ENCODE assay signal across 8 cellular contexts in the genomic region with DNA sequence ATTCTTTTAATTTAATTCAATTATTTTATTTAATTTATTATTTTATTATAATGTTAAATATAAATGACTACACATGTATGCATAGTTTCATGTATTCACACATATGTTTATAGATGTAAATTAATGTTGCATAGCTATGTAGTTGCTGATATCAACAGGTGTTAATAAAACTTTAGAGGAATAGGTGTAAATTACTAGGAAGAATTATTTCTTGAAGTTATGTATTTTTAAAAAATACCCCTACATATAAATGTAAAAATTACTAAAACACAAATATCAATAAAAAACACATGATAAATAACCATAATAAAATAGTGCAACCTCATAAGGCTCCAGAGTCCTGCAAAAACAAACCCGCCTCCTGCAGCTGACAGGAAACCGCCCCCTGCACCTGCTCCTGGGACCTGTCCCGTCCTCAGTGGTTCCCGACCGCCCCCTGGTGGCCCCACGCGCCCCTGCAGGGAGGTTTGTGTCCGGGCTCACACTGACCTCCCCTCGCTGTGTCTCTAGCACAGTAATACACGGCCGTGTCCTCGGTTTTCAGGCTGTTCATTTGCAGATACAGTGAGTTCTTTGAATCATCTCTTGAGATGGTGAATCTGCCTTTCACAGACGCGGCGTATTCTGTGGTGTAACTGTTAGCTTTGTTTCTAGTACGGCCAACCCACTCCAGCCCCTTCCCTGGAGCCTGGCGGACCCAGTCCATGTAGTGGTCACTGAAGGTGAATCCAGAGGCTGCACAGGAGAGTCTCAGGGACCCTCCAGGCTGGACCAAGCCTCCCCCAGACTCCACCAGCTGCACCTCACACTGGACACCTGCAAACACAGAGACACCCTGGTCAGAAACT.
DNase-seq lines count a peak whose midpoint lies in the region; ATAC-seq, FAIRE-seq and TF ChIP-seq lines count a peak whose summit lies in the region.

No MANE protein-coding gene starts in this region.

- peaks cover 0 to 2% (median 0%) of the 10 kb centered on the region in 3 donors for H3K27me3 Mint-ChIP-seq in CD14-positive monocyte (ENCODE audit: low read depth in 3 of 3)

- FAIRE-seq in frontal cortex (lab: Jason Lieb, UNC) = peak; percentile 87

- H3K4me3 ChIP-seq in HEK293 (ENCODE audit: low read depth, low read length) = no peak overlapping the region

- no peak overlapping the region for H3K27ac ChIP-seq in HEK293 (ENCODE audit: extremely low read depth, low read depth, low read length)

- CTCF ChIA-PET in HEK293 (lab: Yijun Ruan, JAX) = interaction anchor here (0.6 to 6.3 kb wide), 40 partner anchors 9 to 1915 kb away, joined by 3 to 50 read pairs (median 4); no protein-coding TSS in a partner anchor

- POLR2A ChIA-PET in HEK293 (lab: Yijun Ruan, JAX) = no interaction called here

- intact Hi-C loops in CD14-positive monocyte (cut with micrococcal nuclease) = no loop called here

- peaks cover 13% of the 10 kb centered on the region for H3K4me1 Mint-ChIP-seq in CD14-positive monocyte

- no peaks in the 10 kb centered on the region for H3K36me3 Mint-ChIP-seq in CD14-positive monocyte

- H3K36me3 ChIP-seq in HEK293 (ENCODE audit: control insufficient read depth in 2 of 2, insufficient read depth in 1 of 2, low read length in 2 of 2) = no peaks in the 10 kb centered on the region

- no peak overlapping the region for H3K27ac Mint-ChIP-seq in CD14-positive monocyte

- no peaks in the 10 kb centered on the region for H3K9me3 Mint-ChIP-seq in CD14-positive monocyte

- DNase-seq in CD14-positive monocyte (ENCODE audit: low spot score) = peak; percentile 63
- peak; percentile 80 for DNase-seq in NCI-H774 (lab: John Stamatoyannopoulos, UW)
- DNase-seq in activated CD8-positive, alpha-beta memory T cell treated with anti-CD3 and anti-CD28 coated beads, Interleukin-2, amount 50 U/mL, for 1 hour (ENCODE audit: extremely low read depth) = peak; percentile 18
- no peak for DNase-seq in frontal cortex (ENCODE audit: low spot score in 2 of 2)
- peak; percentile 88 for DNase-seq in stimulated activated CD4-positive, alpha-beta T cell treated with anti-CD3 and anti-CD28 coated beads, Interleukin-15, amount 100 ng/mL, for 24 hours
- no peak for DNase-seq in hippocampal formation (lab: John Stamatoyannopoulos, UW)

- H3K4me1 ChIP-seq in HEK293 (ENCODE audit: control insufficient read depth, insufficient read depth, low read length) = no peaks in the 10 kb centered on the region

- H3K9me3 ChIP-seq in HEK293 (ENCODE audit: control insufficient read depth, insufficient read depth, low read depth, low read length) = no peaks in the 10 kb centered on the region; the same call in 1 of the 2 replicates

- ATAC-seq in GM21447 (IDR thresholded peaks at IDR 0.05; ENCODE audit: unreplicated experiment) = no peak

- H3K4me3 Mint-ChIP-seq in CD14-positive monocyte = no peak overlapping the region

- peak; percentile 95 for TF ChIP-seq CTCF in CD14-positive monocyte (IDR thresholded peaks at IDR 0.05)
- peak; percentile 79 for TF ChIP-seq CTCF in HEK293 (tag by site-specific recombination; IDR thresholded peaks at IDR 0.05)

TF ChIP-seq in HEK293, 187 proteins besides CTCF, POLR2A, EP300 and RAD21 (continues in another document):
- TF ChIP-seq, protein P1, sequence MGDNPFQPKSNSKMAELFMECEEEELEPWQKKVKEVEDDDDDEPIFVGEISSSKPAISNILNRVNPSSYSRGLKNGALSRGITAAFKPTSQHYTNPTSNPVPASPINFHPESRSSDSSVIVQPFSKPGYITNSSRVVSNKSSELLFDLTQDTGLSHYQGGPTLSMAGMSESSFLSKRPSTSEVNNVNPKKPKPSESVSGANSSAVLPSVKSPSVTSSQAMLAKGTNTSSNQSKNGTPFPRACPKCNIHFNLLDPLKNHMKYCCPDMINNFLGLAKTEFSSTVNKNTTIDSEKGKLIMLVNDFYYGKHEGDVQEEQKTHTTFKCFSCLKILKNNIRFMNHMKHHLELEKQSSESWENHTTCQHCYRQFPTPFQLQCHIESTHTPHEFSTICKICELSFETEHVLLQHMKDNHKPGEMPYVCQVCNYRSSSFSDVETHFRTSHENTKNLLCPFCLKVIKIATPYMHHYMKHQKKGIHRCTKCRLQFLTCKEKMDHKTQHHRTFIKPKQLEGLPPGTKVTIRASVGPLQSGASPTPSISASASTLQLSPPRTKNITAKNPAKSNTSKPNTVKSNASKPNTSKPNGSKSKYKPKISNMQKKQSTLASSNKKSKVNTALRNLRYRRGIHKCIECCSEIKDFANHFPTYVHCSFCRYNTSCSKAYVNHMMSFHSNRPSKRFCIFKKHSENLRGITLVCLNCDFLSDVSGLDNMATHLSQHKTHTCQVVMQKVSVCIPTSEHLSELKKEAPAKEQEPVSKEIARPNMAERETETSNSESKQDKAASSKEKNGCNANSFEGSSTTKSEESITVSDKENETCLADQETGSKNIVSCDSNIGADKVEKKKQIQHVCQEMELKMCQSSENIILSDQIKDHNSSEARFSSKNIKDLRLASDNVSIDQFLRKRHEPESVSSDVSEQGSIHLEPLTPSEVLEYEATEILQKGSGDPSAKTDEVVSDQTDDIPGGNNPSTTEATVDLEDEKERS (tag by site-specific recombination; IDR thresholded peaks at IDR 0.05) = no peak
- no peak for TF ChIP-seq ZNF24 (tag by site-specific recombination; IDR thresholded peaks at IDR 0.05)
- TF ChIP-seq SCRT2 (tag by site-specific recombination; IDR thresholded peaks at IDR 0.05) = peak; percentile 92
- peak; percentile 79 for TF ChIP-seq GLIS2 (tag by site-specific recombination; IDR thresholded peaks at IDR 0.05)
- 0 out of 2 replicates have a peak, but pooled peaks have one; percentile 33 for TF ChIP-seq KLF9 (tag by site-specific recombination; IDR thresholded peaks at IDR 0.05; ENCODE audit: low read depth)
- TF ChIP-seq GLIS1 (tag by site-specific recombination; IDR thresholded peaks at IDR 0.05) = peak; percentile 33
- TF ChIP-seq, protein P2, sequence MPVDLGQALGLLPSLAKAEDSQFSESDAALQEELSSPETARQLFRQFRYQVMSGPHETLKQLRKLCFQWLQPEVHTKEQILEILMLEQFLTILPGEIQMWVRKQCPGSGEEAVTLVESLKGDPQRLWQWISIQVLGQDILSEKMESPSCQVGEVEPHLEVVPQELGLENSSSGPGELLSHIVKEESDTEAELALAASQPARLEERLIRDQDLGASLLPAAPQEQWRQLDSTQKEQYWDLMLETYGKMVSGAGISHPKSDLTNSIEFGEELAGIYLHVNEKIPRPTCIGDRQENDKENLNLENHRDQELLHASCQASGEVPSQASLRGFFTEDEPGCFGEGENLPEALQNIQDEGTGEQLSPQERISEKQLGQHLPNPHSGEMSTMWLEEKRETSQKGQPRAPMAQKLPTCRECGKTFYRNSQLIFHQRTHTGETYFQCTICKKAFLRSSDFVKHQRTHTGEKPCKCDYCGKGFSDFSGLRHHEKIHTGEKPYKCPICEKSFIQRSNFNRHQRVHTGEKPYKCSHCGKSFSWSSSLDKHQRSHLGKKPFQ (tag by site-specific recombination; IDR thresholded peaks at IDR 0.05) = no peak
- no peak for TF ChIP-seq KLF8 (tag by site-specific recombination; IDR thresholded peaks at IDR 0.05)
- 0 out of 2 replicates have a peak, but pooled peaks have one; percentile 24 for TF ChIP-seq SP2 (tag by site-specific recombination; IDR thresholded peaks at IDR 0.05)
- TF ChIP-seq ZFHX2 (tag by site-specific recombination; conservative IDR thresholded peaks at IDR 0.05) = 0 out of 2 replicates have a peak, but pooled peaks have one; percentile 16
- TF ChIP-seq, protein P3, sequence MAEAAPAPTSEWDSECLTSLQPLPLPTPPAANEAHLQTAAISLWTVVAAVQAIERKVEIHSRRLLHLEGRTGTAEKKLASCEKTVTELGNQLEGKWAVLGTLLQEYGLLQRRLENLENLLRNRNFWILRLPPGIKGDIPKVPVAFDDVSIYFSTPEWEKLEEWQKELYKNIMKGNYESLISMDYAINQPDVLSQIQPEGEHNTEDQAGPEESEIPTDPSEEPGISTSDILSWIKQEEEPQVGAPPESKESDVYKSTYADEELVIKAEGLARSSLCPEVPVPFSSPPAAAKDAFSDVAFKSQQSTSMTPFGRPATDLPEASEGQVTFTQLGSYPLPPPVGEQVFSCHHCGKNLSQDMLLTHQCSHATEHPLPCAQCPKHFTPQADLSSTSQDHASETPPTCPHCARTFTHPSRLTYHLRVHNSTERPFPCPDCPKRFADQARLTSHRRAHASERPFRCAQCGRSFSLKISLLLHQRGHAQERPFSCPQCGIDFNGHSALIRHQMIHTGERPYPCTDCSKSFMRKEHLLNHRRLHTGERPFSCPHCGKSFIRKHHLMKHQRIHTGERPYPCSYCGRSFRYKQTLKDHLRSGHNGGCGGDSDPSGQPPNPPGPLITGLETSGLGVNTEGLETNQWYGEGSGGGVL (tag by site-specific recombination; IDR thresholded peaks at IDR 0.05) = no peak
- TF ChIP-seq ZNF510 (tag by site-specific recombination; IDR thresholded peaks at IDR 0.05; ENCODE audit: insufficient replicate concordance) = no peak
- no peak for TF ChIP-seq ZNF23 (tag by site-specific recombination; IDR thresholded peaks at IDR 0.05; ENCODE audit: borderline replicate concordance)
- no peak for TF ChIP-seq ZFP3 (tag by site-specific recombination; IDR thresholded peaks at IDR 0.05; ENCODE audit: low read depth)
- TF ChIP-seq ZNF600 (tag by site-specific recombination; IDR thresholded peaks at IDR 0.05) = no peak
- TF ChIP-seq ZNF501 (tag by site-specific recombination; IDR thresholded peaks at IDR 0.05) = no peak
- peak; percentile 40 for TF ChIP-seq ZNF654 (tag by site-specific recombination; IDR thresholded peaks at IDR 0.05; ENCODE audit: low read depth)
- TF ChIP-seq, protein P4, sequence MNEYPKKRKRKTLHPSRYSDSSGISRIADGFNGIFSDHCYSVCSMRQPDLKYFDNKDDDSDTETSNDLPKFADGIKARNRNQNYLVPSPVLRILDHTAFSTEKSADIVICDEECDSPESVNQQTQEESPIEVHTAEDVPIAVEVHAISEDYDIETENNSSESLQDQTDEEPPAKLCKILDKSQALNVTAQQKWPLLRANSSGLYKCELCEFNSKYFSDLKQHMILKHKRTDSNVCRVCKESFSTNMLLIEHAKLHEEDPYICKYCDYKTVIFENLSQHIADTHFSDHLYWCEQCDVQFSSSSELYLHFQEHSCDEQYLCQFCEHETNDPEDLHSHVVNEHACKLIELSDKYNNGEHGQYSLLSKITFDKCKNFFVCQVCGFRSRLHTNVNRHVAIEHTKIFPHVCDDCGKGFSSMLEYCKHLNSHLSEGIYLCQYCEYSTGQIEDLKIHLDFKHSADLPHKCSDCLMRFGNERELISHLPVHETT (tag by site-specific recombination; IDR thresholded peaks at IDR 0.05) = no peak
- no peak for TF ChIP-seq ZXDB (tag by site-specific recombination; IDR thresholded peaks at IDR 0.05)
- no peak for TF ChIP-seq ZNF175 (tag by site-specific recombination; IDR thresholded peaks at IDR 0.05)
- no peak for TF ChIP-seq ZNF768 (tag by site-specific recombination; IDR thresholded peaks at IDR 0.05)
- no peak for TF ChIP-seq ZNF366 (tag by site-specific recombination; conservative IDR thresholded peaks at IDR 0.05)
- peak; percentile 44; the same call in 1 of the 2 replicates for TF ChIP-seq SCRT1 (tag by site-specific recombination; IDR thresholded peaks at IDR 0.05; ENCODE audit: borderline replicate concordance)

Comparison
In these comparisons a context has a peak if more than half of its experiments do, and no peak if none do; other contexts are left out.
1. DNase-seq: peak in CD14-positive monocyte (single experiment), NCI-H774 (single experiment), activated CD8-positive, alpha-beta memory T cell treated with anti-CD3 and anti-CD28 coated beads, Interleukin-2, amount 50 U/mL, for 1 hour (single experiment) and stimulated activated CD4-positive, alpha-beta T cell treated with anti-CD3 and anti-CD28 coated beads, Interleukin-15, amount 100 ng/mL, for 24 hours (single experiment); none in frontal cortex (0 of 2) and hippocampal formation (0 of 2).